17 cellular contexts compared by ENCODE assay signal in the genomic region with DNA sequence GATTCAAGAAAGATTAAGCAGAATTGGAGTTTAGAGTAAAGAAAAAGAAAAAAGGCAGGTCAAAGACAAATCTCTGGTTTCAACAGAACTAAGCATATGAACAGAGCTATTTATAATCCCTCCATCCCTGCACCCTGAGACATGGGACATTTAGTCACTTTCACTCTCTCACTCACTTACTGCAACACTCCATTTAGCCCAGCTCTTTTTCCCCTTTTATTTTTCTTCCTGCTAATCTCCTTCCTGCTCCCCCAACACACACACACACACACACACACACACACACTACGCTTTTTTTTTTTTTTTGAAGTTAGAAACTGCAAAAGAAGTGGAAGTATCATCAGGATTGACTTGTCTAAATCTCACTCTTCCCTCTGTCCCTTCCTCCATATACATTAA. TPM values are rescaled to one million over a fixed set of nuclear protein-coding genes. Genes with fewer than 3 reads are reported as not detected.
DNase-seq lines count a peak whose midpoint lies in the region; ATAC-seq and TF ChIP-seq lines count a peak whose summit lies in the region.
"Had no signal": no experiment of that assay in that cellular context is flagged by ENCODE, and none has a peak within 500 bp of the region (broad histone marks: within the 10 kb centered on the region; RNA-seq: fewer than 3 reads in every experiment).

No MANE protein-coding gene starts in this region.

- no peak overlapping the region for H3K27ac ChIP-seq in H9 (ENCODE audit: insufficient read length, low read depth, low read length)
- H3K27ac ChIP-seq: BLaER1 treated with 17β-estradiol and CSF1 and Interleukin-3, amounts not matched to agents 10 nM and 100 nM; esophagus squamous epithelium; psoas muscle had no signal

- H3K18ac ChIP-seq in H9 (ENCODE audit: insufficient read length, low read depth, low read length): no peak overlapping the region

- H3K4ac ChIP-seq in H9 (ENCODE audit: low read depth, low read length): no peak overlapping the region

- H2BK5ac ChIP-seq in H9 (ENCODE audit: insufficient read length, low read length): no peak overlapping the region

- no peak overlapping the region for H3T11ph ChIP-seq in H9 (ENCODE audit: low read length)

- DNase-seq in EH (ENCODE audit: low read depth): peak; percentile 7
- peak; percentile 40 for DNase-seq in OCI-M1 (lab: John Stamatoyannopoulos, UW)
- DNase-seq in endothelial cell (ENCODE audit: low spot score): no peak
- peak; percentile 18 for DNase-seq in kidney tubule cell (ENCODE audit: low spot score)
- no peak for DNase-seq in H9
- DNase-seq in glutamatergic neuron: no peak
- DNase-seq in KG1 (lab: John Stamatoyannopoulos, UW): no peak
- DNase-seq: activated CD4-positive, alpha-beta T cell treated with anti-CD3 and anti-CD28 coated beads for 48 hours; effector CD4-positive, alpha-beta T cell; esophagus squamous epithelium; NCI-H1092; NCI-H510A treated with DMSO at 0.1 percent for 48 hours; psoas muscle had no signal

- H3K36me3 Mint-ChIP-seq in endothelial cell (ENCODE audit: low read depth, unreplicated experiment) (peaks cover 26% of the 10 kb centered on the region), H9 (ENCODE audit: insufficient read depth in 1 of 3, low read depth in 3 of 3) (no peaks in the 10 kb centered on the region), glutamatergic neuron (ENCODE audit: unreplicated experiment) (no peaks in the 10 kb centered on the region)

- no peak overlapping the region for H3K9ac ChIP-seq in H9 (ENCODE audit: extremely low read depth, insufficient read length, low read length)
- H3K9ac ChIP-seq: BLaER1 treated with 17β-estradiol and CSF1 and Interleukin-3, amounts not matched to agents 10 nM and 100 nM had no signal

- H3K79me2 ChIP-seq in H9 (ENCODE audit: insufficient read depth, low read length): no peaks in the 10 kb centered on the region

- no peaks in the 10 kb centered on the region for H3K4me1 ChIP-seq in H9 (ENCODE audit: insufficient read depth, low read length)

- no peak overlapping the region for H2BK120ac ChIP-seq in H9 (ENCODE audit: low read depth, low read length, poor library complexity, severe bottlenecking)

- H2AK5ac ChIP-seq in H9 (ENCODE audit: insufficient read length, low read length): no peak overlapping the region

- H3K9me3 Mint-ChIP-seq in endothelial cell (ENCODE audit: unreplicated experiment) (no peaks in the 10 kb centered on the region), H9 (no peaks in the 10 kb centered on the region), glutamatergic neuron (ENCODE audit: unreplicated experiment) (peaks cover 3% of the 10 kb centered on the region)
- H3K9me3 Mint-ChIP-seq: activated T-helper 2 cell treated with anti-CD3 and anti-CD28 coated beads, Interferon-gamma antibody, Interleukin-2, Interleukin-4, amounts not matched to agents 10 μg/mL and 5 μg/mL and 100 μg/mL, durations not matched to agents 14 hours and 24 hours and 36 hours had no signal

- H2BK15ac ChIP-seq in H9 (ENCODE audit: low read depth, low read length): no peak overlapping the region

- no peak overlapping the region for H3K56ac ChIP-seq in H9 (ENCODE audit: insufficient read length, low read depth, low read length)

- no peak overlapping the region for H3K4me2 ChIP-seq in H9 (ENCODE audit: insufficient read depth, insufficient read length, low read length)

- no peaks in the 10 kb centered on the region for H3K9me3 ChIP-seq in H9 (ENCODE audit: control insufficient read depth, low read depth, low read length)
- H3K9me3 ChIP-seq: BLaER1 treated with 17β-estradiol and CSF1 and Interleukin-3, amounts not matched to agents 10 nM and 100 nM; esophagus squamous epithelium; HAP-1 had no signal

- no peak overlapping the region for H4K5ac ChIP-seq in H9 (ENCODE audit: insufficient read length, low read depth, low read length)

- H3K27ac Mint-ChIP-seq in endothelial cell (ENCODE audit: unreplicated experiment) (peak overlapping the region; percentile 10), H9 (no peak overlapping the region), glutamatergic neuron (ENCODE audit: unreplicated experiment) (no peak overlapping the region)
- H3K27ac Mint-ChIP-seq: activated T-helper 2 cell treated with anti-CD3 and anti-CD28 coated beads, Interferon-gamma antibody, Interleukin-2, Interleukin-4, amounts not matched to agents 10 μg/mL and 5 μg/mL and 100 μg/mL, durations not matched to agents 14 hours and 24 hours and 36 hours had no signal

- H3K4me1 Mint-ChIP-seq in endothelial cell (ENCODE audit: unreplicated experiment) (peaks cover 40% of the 10 kb centered on the region), H9 (peaks cover 14 to 25% of the 10 kb centered on the region in 2 experiments), glutamatergic neuron (ENCODE audit: low read depth, unreplicated experiment) (peaks cover 3% of the 10 kb centered on the region)

- no peak overlapping the region for H4K8ac ChIP-seq in H9 (replicated peaks; ENCODE audit: insufficient read length, low read depth, low read length)

- H2BK12ac ChIP-seq in H9 (ENCODE audit: insufficient read length, low read depth, low read length): no peak overlapping the region

- no peaks in the 10 kb centered on the region for H4K20me1 ChIP-seq in H9 (ENCODE audit: control insufficient read depth, insufficient read depth, insufficient read length)

- H3K27me3 Mint-ChIP-seq in endothelial cell (ENCODE audit: unreplicated experiment) (peaks cover 8% of the 10 kb centered on the region), H9 (ENCODE audit: low read depth) (no peaks in the 10 kb centered on the region; the same call in 1 of the 2 replicates), glutamatergic neuron (ENCODE audit: unreplicated experiment) (no peaks in the 10 kb centered on the region)

- H3K79me1 ChIP-seq in H9 (ENCODE audit: insufficient read depth, low read depth, low read length, poor library complexity, severe bottlenecking): no peaks in the 10 kb centered on the region

- H3K4me3 Mint-ChIP-seq in endothelial cell (ENCODE audit: unreplicated experiment) (peak overlapping the region; percentile 32), H9 (no peak overlapping the region), glutamatergic neuron (ENCODE audit: unreplicated experiment) (no peak overlapping the region)

- H3K14ac ChIP-seq in H9 (ENCODE audit: insufficient read depth, low read length): no peak overlapping the region

- H2AFZ ChIP-seq in H9 (ENCODE audit: low read length): no peak overlapping the region

- no peaks in the 10 kb centered on the region for H3K27me3 ChIP-seq in H9 (ENCODE audit: insufficient read depth, low read length)
- H3K27me3 ChIP-seq: BLaER1 treated with 17β-estradiol and CSF1 and Interleukin-3, amounts not matched to agents 10 nM and 100 nM; esophagus squamous epithelium had no signal

- WGBS in H9 (ENCODE audit: extremely low coverage, insufficient read length, low lambda C conversion rate): no CpG with 5 or more reads among the region's 1 CpG

- ATAC-seq in HG03175 (IDR thresholded peaks at IDR 0.05; ENCODE audit: unreplicated experiment): no peak

- no peak overlapping the region for H2BK20ac ChIP-seq in H9 (ENCODE audit: low read depth, low read length, poor library complexity, severe bottlenecking)

- no peak overlapping the region for H3K23ac ChIP-seq in H9 (ENCODE audit: insufficient read length, low read depth, low read length)

- TF ChIP-seq CTCF in endothelial cell (IDR thresholded peaks at IDR 0.05; ENCODE audit: unreplicated experiment): no peak
- TF ChIP-seq CTCF in H9 (conservative IDR thresholded peaks at IDR 0.05): no peak
- no peak for TF ChIP-seq CTCF in glutamatergic neuron (IDR thresholded peaks at IDR 0.05; ENCODE audit: partially characterized antibody, unreplicated experiment)

- no peak overlapping the region for H4K91ac ChIP-seq in H9 (ENCODE audit: insufficient read length, low read depth, low read length)

- H3K23me2 ChIP-seq in H9 (ENCODE audit: insufficient read length, low read depth, low read length, poor library complexity, severe bottlenecking): no peaks in the 10 kb centered on the region

RNA-seq across cellular contexts. Expression of a gene that starts 45.1 kb away (rescaled TPM):
- total RNA-seq in endothelial cell (ENCODE audit: unreplicated experiment): 40.4 TPM
- 33.9 and 36.9 TPM in 2 replicates for total RNA-seq in H9 (2021)
- 39.9 TPM for total RNA-seq in glutamatergic neuron (ENCODE audit: unreplicated experiment)

Comparison
In these comparisons a context has a peak if more than half of its experiments do, and no peak if none do; other contexts are left out.
1. DNase-seq: peak in EH (single experiment), OCI-M1 (single experiment) and kidney tubule cell (single experiment); none in endothelial cell (single experiment), H9 (single experiment), glutamatergic neuron (single experiment) and KG1 (single experiment).